In genomic region chr3:61637088-61638051, GRCh38 we compare ENCODE assay signal across 8 cellular contexts.
DNase-seq lines count a peak whose midpoint lies in the region; ATAC-seq and TF ChIP-seq lines count a peak whose summit lies in the region.

No MANE protein-coding gene starts in this region.

- H3K9me3 ChIP-seq in body of pancreas = no peaks in the 10 kb centered on the region
- H3K9me3 ChIP-seq in esophagus squamous epithelium = no peaks in the 10 kb centered on the region

- DNase-seq in body of pancreas = peak; percentile 37 to 64 (median 53)
- DNase-seq in pons (ENCODE audit: low spot score) = peak; percentile 7
- DNase-seq in esophagus squamous epithelium (lab: John Stamatoyannopoulos, UW) = no peak
- DNase-seq in SW 1271 (lab: John Stamatoyannopoulos, UW) = no peak
- no peak for DNase-seq in activated naive CD4-positive, alpha-beta T cell treated with Interleukin-2 at 50 U/mL for 16 hours
- no peak for DNase-seq in SIG-M5 treated with dmso at 0.1 percent for 504 hours (lab: John Stamatoyannopoulos, UW; ENCODE audit: unreplicated experiment)

- H3K27ac ChIP-seq in body of pancreas (peak overlapping the region; percentile 59 to 73 (median 70)), esophagus squamous epithelium (peak overlapping the region in 1 of 4 donors; percentile 52)

- H3K4me3 ChIP-seq in body of pancreas = no peak overlapping the region
- H3K4me3 ChIP-seq in esophagus squamous epithelium = peak overlapping the region in 1 of 4 donors; percentile 12

- WGBS in body of pancreas, 2 donors = 10 to 21% methylated on average over 15 to 16 of the region's 16 CpGs
- 63 to 76% methylated on average over 10 to 16 of the region's 16 CpGs for WGBS in esophagus squamous epithelium, 2 donors

- H3K4me1 ChIP-seq in body of pancreas = peaks cover 22% of the 10 kb centered on the region
- H3K4me1 ChIP-seq in esophagus squamous epithelium = peaks cover 0 to 10% (median 0%) of the 10 kb centered on the region in 3 donors

- TF ChIP-seq POLR2A in body of pancreas (IDR thresholded peaks at IDR 0.05) (no peak), esophagus squamous epithelium (IDR thresholded peaks at IDR 0.05) (no peak)

- H3K36me3 ChIP-seq in body of pancreas (replicated peaks in 1 of 2; ENCODE audit: insufficient read depth in 1 of 2, low read depth in 2 of 2) = no peaks in the 10 kb centered on the region
- no peaks in the 10 kb centered on the region for H3K36me3 ChIP-seq in esophagus squamous epithelium

- intact Hi-C loops in body of pancreas (cut with DNase I) (no loop called here), esophagus squamous epithelium (cut with DNase I) (no loop called here)

- ATAC-seq in GM18858 (IDR thresholded peaks at IDR 0.05; ENCODE audit: unreplicated experiment) (peak; percentile 95), HG02943 (IDR thresholded peaks at IDR 0.05; ENCODE audit: low read depth, unreplicated experiment) (peak; percentile 89), body of pancreas (peak; percentile 56)

- TF ChIP-seq CTCF in body of pancreas (IDR thresholded peaks at IDR 0.05) (no peak), esophagus squamous epithelium (IDR thresholded peaks at IDR 0.05) (no peak)

- H3K27me3 ChIP-seq in body of pancreas = no peaks in the 10 kb centered on the region
- H3K27me3 ChIP-seq in esophagus squamous epithelium = no peaks in the 10 kb centered on the region

Comparison
In these comparisons a context has a peak if more than half of its experiments do, and no peak if none do; other contexts are left out.
1. DNase-seq: peak in body of pancreas (4 of 4) and pons (single experiment); none in esophagus squamous epithelium (single experiment), SW 1271 (0 of 2), activated naive CD4-positive, alpha-beta T cell treated with Interleukin-2 at 50 U/mL for 16 hours (single experiment) and SIG-M5 treated with dmso at 0.1 percent for 504 hours (single experiment).
2. Peak in every context shown above with its lines, with median percentiles within 50 percentile points of each other: ATAC-seq.